Comparison of ENCODE assay signal across 1 cellular context in the genomic region with DNA sequence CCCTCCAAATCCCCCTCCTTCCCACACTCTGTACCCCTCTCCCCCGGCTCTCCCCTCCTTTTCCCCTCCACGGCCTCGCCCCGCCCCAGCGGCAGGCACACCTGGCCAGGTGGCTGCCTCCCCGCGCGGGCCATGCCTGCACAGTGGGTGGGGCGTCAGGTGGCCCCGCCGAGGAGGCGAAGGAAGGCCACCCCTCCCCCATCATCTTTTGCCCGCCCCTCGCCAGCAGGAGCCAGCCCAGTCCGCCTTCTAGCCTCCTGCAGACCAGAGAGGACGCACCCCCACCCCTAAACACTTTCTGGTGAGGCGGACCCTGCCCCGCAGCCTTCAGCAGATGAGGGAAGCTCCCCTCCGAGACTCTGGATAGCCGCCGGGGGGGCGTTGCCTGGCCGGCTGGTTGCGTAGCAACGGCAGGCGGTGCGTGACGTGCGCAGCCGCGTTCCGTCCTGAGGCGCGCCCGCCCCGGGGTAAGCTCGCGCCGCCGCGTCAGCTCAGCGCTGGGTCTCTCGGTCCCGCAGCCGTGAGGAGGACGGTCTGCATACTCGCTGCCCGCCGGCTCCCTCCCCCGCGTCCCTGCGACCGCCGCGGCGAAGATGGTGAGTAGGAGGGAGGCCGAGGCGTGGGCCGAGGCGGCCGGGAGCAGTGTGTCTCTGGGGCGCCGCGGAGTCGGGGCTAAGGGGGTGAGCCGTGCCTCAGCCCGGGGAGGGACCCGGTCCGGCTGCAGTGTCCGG.
TF ChIP-seq lines count a peak whose summit lies in the region.

Gene DSTN, plus strand, starts transcription at position 460 of the 731 bp plus-strand sequence. Its CDS starts 134 bp downstream, at position 594.

TF ChIP-seq in K562, 482 proteins besides CTCF, POLR2A, EP300 and RAD21 (continued from another document):
- peak; percentile 74 for TF ChIP-seq PRDM10 (IDR thresholded peaks at IDR 0.05; ENCODE audit: partially characterized antibody)
- peak in 2 of 3 experiments; percentile 14 to 36 for TF ChIP-seq YY1 (IDR thresholded peaks at IDR 0.05; ENCODE audit: borderline replicate concordance in 1 of 3, control insufficient read depth in 1 of 3, extremely low read depth in 1 of 3, insufficient read depth in 3 of 3, insufficient read length in 1 of 3, insufficient replicate concordance in 2 of 3, low read depth in 1 of 3, low read length in 2 of 3)
- TF ChIP-seq ZEB2 (IDR thresholded peaks at IDR 0.05): peak; percentile 65
- TF ChIP-seq MAZ (CRISPR knock-in tag; conservative IDR thresholded peaks at IDR 0.05 in 1 of 2, IDR thresholded peaks at IDR 0.05 in 1 of 2): 0 out of 4 replicates have a peak, but pooled peaks of 1 of the 2 experiments have one; percentile 61
